ENCODE assay signal across 16 cellular contexts in the genomic region with DNA sequence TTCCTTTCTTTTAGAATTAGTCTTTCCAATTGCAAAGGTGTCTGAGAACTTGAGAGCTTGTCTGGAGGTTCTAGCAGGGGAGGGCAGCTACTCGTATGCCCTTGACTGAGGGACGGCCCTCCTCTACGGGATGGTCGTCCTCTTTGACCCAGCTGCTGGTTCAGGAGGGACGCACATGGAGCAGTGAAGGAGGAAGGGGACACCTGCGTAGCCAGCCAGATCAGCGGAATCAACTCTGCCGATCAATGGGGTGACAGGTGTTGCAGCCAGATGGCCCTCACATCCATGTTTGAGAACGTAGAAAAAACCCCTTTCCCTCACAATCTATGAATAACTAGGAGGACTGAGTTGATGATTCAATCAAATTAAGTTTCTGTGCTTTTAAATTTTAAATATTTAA. TPM values are rescaled to one million over a fixed set of nuclear protein-coding genes. Genes with fewer than 3 reads are reported as not detected.
DNase-seq lines count a peak whose midpoint lies in the region; ATAC-seq, FAIRE-seq and TF ChIP-seq lines count a peak whose summit lies in the region.
"Had no signal": no experiment of that assay in that cellular context is flagged by ENCODE, and none has a peak within 500 bp of the region (broad histone marks: within the 10 kb centered on the region; RNA-seq: fewer than 3 reads in every experiment).

No MANE protein-coding gene starts in this region.

- H3K79me1 ChIP-seq in H1 (ENCODE audit: low read depth, low read length): no peaks in the 10 kb centered on the region

- no peak overlapping the region for H3K14ac ChIP-seq in H1 (ENCODE audit: insufficient read length)

- H4K91ac ChIP-seq in H1 (replicated peaks; ENCODE audit: insufficient read length, low read length): no peak overlapping the region

- H3K9me3 ChIP-seq in GM23248 (ENCODE audit: low read depth) (no peaks in the 10 kb centered on the region), H1 (ENCODE audit: insufficient read depth in 2 of 2, low read depth in 1 of 2, low read length in 1 of 2) (no peaks in the 10 kb centered on the region), psoas muscle (no peaks in the 10 kb centered on the region)

- no peak overlapping the region for H3K23ac ChIP-seq in H1 (ENCODE audit: insufficient read length)

- TF ChIP-seq RAD21 in H1 (IDR thresholded peaks at IDR 0.05 in 1 of 2, conservative IDR thresholded peaks at IDR 0.05 in 1 of 2; ENCODE audit: low read depth in 2 of 2, low read length in 2 of 2): no peak

- peaks cover 82% of the 10 kb centered on the region for H3K4me1 ChIP-seq in GM23248 (ENCODE audit: insufficient read depth)
- peaks cover 17 to 37% (median 24%) of the 10 kb centered on the region in 4 experiments for H3K4me1 ChIP-seq in H1 (replicated peaks in 1 of 4; ENCODE audit: control insufficient read depth in 3 of 4, insufficient read depth in 4 of 4, low read length in 3 of 4)
- peaks cover 100% of the 10 kb centered on the region for H3K4me1 ChIP-seq in psoas muscle

- DNase-seq in GM23248 (no peak), NCI-H510A (lab: John Stamatoyannopoulos, UW) (peak; percentile 32), H1 (ENCODE audit: low read depth in 1 of 2, low spot score in 2 of 2) (no peak), psoas muscle (no peak), NCI-H128 (lab: John Stamatoyannopoulos, UW; ENCODE audit: unreplicated experiment) (no peak), mucosa of gallbladder (ENCODE audit: low spot score) (no peak)
- DNase-seq: effector CD8-positive, alpha-beta T cell; KBM-7; NCI-H2227 treated with DMSO at 0.1 percent for 48 hours; posterior cingulate gyrus; stimulated activated CD4-positive, alpha-beta T cell treated with anti-CD3 and anti-CD28 coated beads, Interleukin-4, amount 100 ng/mL, for 24 hours; stimulated activated naive CD8-positive, alpha-beta T cell treated with anti-CD3 and anti-CD28 coated beads, Interleukin-15, amount 100 ng/mL, for 72 hours had no signal

- H2BK15ac ChIP-seq in H1 (ENCODE audit: low read length): no peak overlapping the region

- H3K9ac ChIP-seq in GM23248 (no peak overlapping the region), H1 (replicated peaks in 1 of 4; ENCODE audit: extremely low read depth in 1 of 4, low read depth in 3 of 4, low read length in 3 of 4) (no peak overlapping the region)

- no peak for TF ChIP-seq CTCF in H1 (IDR thresholded peaks at IDR 0.05; ENCODE audit: control extremely low read depth in 1 of 3, insufficient read depth in 1 of 3, low read depth in 1 of 3, low read length in 3 of 3)
- TF ChIP-seq CTCF in psoas muscle (IDR thresholded peaks at IDR 0.05): no peak

- TF ChIP-seq POLR2A in H1 (IDR thresholded peaks at IDR 0.05; ENCODE audit: control extremely low read depth in 1 of 2, low read depth in 2 of 2, low read length in 2 of 2): no peak

- H3K79me2 ChIP-seq in GM23248 (ENCODE audit: insufficient read depth) (peaks cover 98% of the 10 kb centered on the region), H1 (ENCODE audit: control insufficient read depth in 1 of 2, insufficient read depth in 2 of 2, low read length in 2 of 2) (no peaks in the 10 kb centered on the region)

- no peaks in the 10 kb centered on the region for H3K9me2 ChIP-seq in GM23248 (ENCODE audit: insufficient read depth)

- in situ Hi-C loops in GM23248 (cut with MboI): no loop called here

- TF ChIP-seq EP300 in H1 (IDR thresholded peaks at IDR 0.05; ENCODE audit: borderline replicate concordance in 1 of 2, low read depth in 2 of 2, low read length in 2 of 2): no peak

- ATAC-seq in psoas muscle (no peak), GM21825 (IDR thresholded peaks at IDR 0.05; ENCODE audit: unreplicated experiment) (no peak), HG03565 (IDR thresholded peaks at IDR 0.05; ENCODE audit: unreplicated experiment) (no peak)
- ATAC-seq: stimulated activated naive CD8-positive, alpha-beta T cell treated with anti-CD3 and anti-CD28 coated beads, Interleukin-15, amount 100 ng/mL, for 72 hours had no signal

- H2BK120ac ChIP-seq in H1 (replicated peaks; ENCODE audit: low read depth, low read length): no peak overlapping the region

- 58 to 63% methylated on average over 9 of the region's 9 CpGs for WGBS in GM23248 (ENCODE audit: low coverage in 1 of 2, low lambda C conversion rate in 2 of 2, missing lambda C conversion rate in 2 of 2), 2 experiments
- 82% methylated on average over 9 of the region's 9 CpGs; no CpG with 5 or more reads in 1 of the 2 experiments for WGBS in H1 (ENCODE audit: extremely low coverage in 1 of 2, insufficient coverage in 1 of 2, insufficient read length in 1 of 2, insufficient replicate concordance in 2 of 2, low coverage in 1 of 2, low lambda C conversion rate in 2 of 2, missing lambda C conversion rate in 1 of 2), 2 experiments
- WGBS in psoas muscle, 3 donors: 46 to 48% (median 48%) methylated on average over 9 of the region's 9 CpGs

- H3K27me3 ChIP-seq in GM23248 (replicated peaks; ENCODE audit: insufficient read depth) (no peaks in the 10 kb centered on the region), H1 (replicated peaks in 1 of 4; ENCODE audit: control insufficient read depth in 3 of 4, extremely low read depth in 1 of 4, insufficient read depth in 3 of 4, low read length in 3 of 4) (no peaks in the 10 kb centered on the region; a peak in 1 of 7 replicates), psoas muscle (ENCODE audit: insufficient read depth in 3 of 3, low read length in 2 of 3) (no peaks in the 10 kb centered on the region)

- no peak for FAIRE-seq in H1 (lab: Jason Lieb, UNC)

- POLR2A ChIA-PET in H1 (lab: Charles Lee; ENCODE audit: partially characterized antibody): no interaction called here

- H3K4me3 ChIP-seq in GM23248 (no peak overlapping the region), H1 (ENCODE audit: extremely low read depth in 1 of 4, insufficient read depth in 2 of 4, low read depth in 3 of 4, low read length in 4 of 4) (no peak overlapping the region), psoas muscle (no peak overlapping the region)

- CTCF ChIA-PET in H1 (lab: Charles Lee; ENCODE audit: partially characterized antibody): interaction anchor here (0.9 to 4.3 kb wide), 6 partner anchors 13 to 41 kb away, joined by 4 to 37 read pairs (median 6); no protein-coding TSS in a partner anchor

- no peaks in the 10 kb centered on the region for H3K23me2 ChIP-seq in H1 (ENCODE audit: low read depth, low read length)

- H2BK20ac ChIP-seq in H1 (ENCODE audit: low read length): no peak overlapping the region

- H2AFZ ChIP-seq in GM23248: no peak overlapping the region
- no peak overlapping the region for H2AFZ ChIP-seq in H1 (ENCODE audit: low read length)

- H2AK5ac ChIP-seq in H1 (ENCODE audit: low read depth, low read length): no peak overlapping the region

- peak overlapping the region; percentile 67; the same call in 1 of the 2 replicates for H2BK5ac ChIP-seq in H1 (ENCODE audit: low read depth, low read length)

- H3K36me3 ChIP-seq in GM23248 (ENCODE audit: low read depth): peaks cover 11% of the 10 kb centered on the region; the same call in 1 of the 2 replicates
- H3K36me3 ChIP-seq in H1 (ENCODE audit: control insufficient read depth in 2 of 4, insufficient read depth in 4 of 4, low read length in 3 of 4): no peaks in the 10 kb centered on the region
- peaks cover 11 to 37% of the 10 kb centered on the region in 2 donors for H3K36me3 ChIP-seq in psoas muscle (ENCODE audit: insufficient read depth in 1 of 2, low read depth in 1 of 2)

- H3F3A ChIP-seq in GM23248 (ENCODE audit: insufficient read depth): peaks cover 80% of the 10 kb centered on the region

- no peak overlapping the region for H3K56ac ChIP-seq in H1 (replicated peaks; ENCODE audit: insufficient read length, low read depth, low read length)

- H3K4me2 ChIP-seq in GM23248 (ENCODE audit: unreplicated experiment) (no peak overlapping the region), H1 (ENCODE audit: insufficient read depth in 1 of 2, low read depth in 2 of 2, low read length in 2 of 2) (no peak overlapping the region)

- H3K27ac ChIP-seq in GM23248: peak overlapping the region; percentile 96
- no peak overlapping the region for H3K27ac ChIP-seq in H1 (ENCODE audit: low read depth, low read length)
- peak overlapping the region; percentile 98 for H3K27ac ChIP-seq in psoas muscle

- no peak overlapping the region; the same call in 1 of the 2 replicates for H4K8ac ChIP-seq in H1 (ENCODE audit: extremely low read depth, insufficient read depth, low read length)

- H3K18ac ChIP-seq in H1 (ENCODE audit: extremely low read depth, low read length): no peak overlapping the region

- intact Hi-C loops in psoas muscle (cut with DNase I): no loop called here

- H2BK12ac ChIP-seq in H1 (ENCODE audit: low read depth, low read length): no peak overlapping the region

- H3K4ac ChIP-seq in H1 (replicated peaks; ENCODE audit: insufficient read length, low read depth, low read length): no peak overlapping the region

- no peak overlapping the region for H4K5ac ChIP-seq in H1 (ENCODE audit: insufficient read length, low read depth, low read length)

- H4K20me1 ChIP-seq in GM23248 (ENCODE audit: insufficient read depth) (peaks cover 16% of the 10 kb centered on the region; the same call in 1 of the 2 replicates), H1 (replicated peaks in 1 of 2; ENCODE audit: control insufficient read depth in 1 of 2, insufficient read depth in 2 of 2, low read length in 2 of 2) (peaks cover 0 to 8% of the 10 kb centered on the region in 2 experiments)

TF ChIP-seq in H1, 55 proteins besides CTCF, POLR2A, EP300 and RAD21 (continues in another document):
- TF ChIP-seq EZH2 (IDR thresholded peaks at IDR 0.05; ENCODE audit: low read depth, low read length, severe bottlenecking): no peak
- no peak for TF ChIP-seq SP2 (IDR thresholded peaks at IDR 0.05; ENCODE audit: low read length)
- TF ChIP-seq SUZ12 (IDR thresholded peaks at IDR 0.05; ENCODE audit: low read length): no peak
- TF ChIP-seq RBBP5 (IDR thresholded peaks at IDR 0.05; ENCODE audit: borderline replicate concordance, low read depth, low read length): no peak

RNA-seq across cellular contexts. Expression of gene A3GALT2, which starts 15.7 kb away (rescaled TPM):
- total RNA-seq in GM23248 (2014; rRNA removed; shearing (Covaris generic)): not detected in 2 replicates
- not detected in 2 replicates for polyA plus RNA-seq in GM23248 (2016; fragmentation: Nextera tagmentation; extraction: Ambion mirVana)
- not detected in 2 replicates for total RNA-seq in H1 (2021; fragmentation: NEBNext Ultra II Directional; extraction: Animal tissue kit (Norgen Biotek cat#: 25700))
- polyA plus RNA-seq in H1 (2011; rRNA removed): not detected in 2 replicates
- not detected for polyA plus RNA-seq in H1 (2011; cell fraction: cytosol; rRNA removed)
- not detected for polyA plus RNA-seq in H1 (2011; cell fraction: nucleus; rRNA removed)
- not detected in 4 replicates for polyA plus RNA-seq in H1 (2012, experiment 1 of 2)
- not detected for polyA plus RNA-seq in H1 (2012, experiment 2 of 2)
- not detected for polyA plus RNA-seq in H1 (2013, experiment 1 of 2)
- polyA plus RNA-seq in H1 (2013, experiment 2 of 2): not detected
- not detected in 2 replicates for polyA minus RNA-seq in H1 (2011; rRNA and poly(A)+ RNA removed)
- polyA minus RNA-seq in H1 (2011; cell fraction: cytosol; rRNA and poly(A)+ RNA removed): not detected
- not detected for polyA minus RNA-seq in H1 (2011; cell fraction: nucleus; rRNA and poly(A)+ RNA removed)
- not detected for total RNA-seq in psoas muscle
- not detected for polyA plus RNA-seq in psoas muscle
- total RNA-seq in mucosa of gallbladder: not detected
- total RNA-seq: glomerular endothelial cell, liver had no signal
- polyA plus RNA-seq: liver had no signal
